ENCODE assay signal across 1 cellular context in genomic region chr11:9953994-9954626, GRCh38.
TF ChIP-seq lines count a peak whose summit lies in the region.

No MANE protein-coding gene starts in this region.

TF ChIP-seq in WTC11, 78 proteins besides CTCF, POLR2A, EP300 and RAD21 (continued from another document):
- TF ChIP-seq ZBTB43 (CRISPR knock-in tag; IDR thresholded peaks at IDR 0.05) (no peak), ZNF416 (CRISPR knock-in tag; IDR thresholded peaks at IDR 0.05) (no peak), E2F5 (CRISPR knock-in tag; IDR thresholded peaks at IDR 0.05) (no peak), AFF4 (CRISPR knock-in tag; IDR thresholded peaks at IDR 0.05; ENCODE audit: borderline replicate concordance) (no peak), ZNF263 (CRISPR knock-in tag; IDR thresholded peaks at IDR 0.05; ENCODE audit: low read depth) (no peak)
